ENCODE assay signal across 30 cellular contexts in genomic region chr20:47980336-47981177, GRCh38.
"Had no signal": no experiment of that assay in that cellular context is flagged by ENCODE, and none has a peak within 500 bp of the region (broad histone marks: within the 10 kb centered on the region; RNA-seq: fewer than 3 reads in every experiment).

No MANE protein-coding gene starts in this region.

- H3K9me3 ChIP-seq: breast epithelium, left lung, lower lobe of right lung, mucosa of descending colon, neutrophil, prostate gland, sigmoid colon, thyroid gland, upper lobe of left lung, vagina had no signal

- H3K36me3 ChIP-seq: breast epithelium, heart right ventricle, left lung, lower lobe of right lung, neutrophil, prostate gland, sigmoid colon, thyroid gland, upper lobe of left lung, vagina had no signal

- H3K27me3 ChIP-seq: breast epithelium, sigmoid colon, thyroid gland, upper lobe of left lung, vagina had no signal

- H3K4me3 ChIP-seq: breast epithelium, dorsolateral prefrontal cortex, heart right ventricle, left lung, lower lobe of right lung, mucosa of descending colon, prostate gland, sigmoid colon, thyroid gland, upper lobe of left lung, vagina had no signal

- ATAC-seq: activated CD8-positive, alpha-beta T cell treated with anti-CD3 and anti-CD28 coated beads for 36 hours; activated naive CD4-positive, alpha-beta T cell treated with anti-CD3 and anti-CD28 coated beads, Interleukin-2, amount 50 U/mL, for 72 hours; activated T-cell treated with anti-CD3 and anti-CD28 coated beads, Interleukin-2, amount 50 U/mL, for 4 hours; mucosa of descending colon; natural killer cell treated with Interleukin-12 subunit alpha and Interleukin-12 subunit beta and Interleukin-15 and Interleukin-18, amount 100 ng/mL, for 72 hours; stimulated activated effector memory CD8-positive, alpha-beta T cell treated with anti-CD3 and anti-CD28 coated beads, Interleukin-12 subunit alpha, Interleukin-12 subunit beta, amount 100 ng/mL, for 72 hours had no signal

- H3K4me1 Mint-ChIP-seq: central memory CD8-positive, alpha-beta T cell; stimulated activated effector memory CD8-positive, alpha-beta T cell treated with anti-CD3 and anti-CD28 coated beads, Interleukin-12 subunit alpha, Interleukin-12 subunit beta, amount 100 ng/mL, for 72 hours had no signal

- H3K36me3 Mint-ChIP-seq: activated naive CD4-positive, alpha-beta T cell treated with anti-CD3 and anti-CD28 coated beads, Interleukin-2, amount 50 U/mL, for 72 hours; natural killer cell treated with Interleukin-12 subunit alpha and Interleukin-12 subunit beta and Interleukin-15 and Interleukin-18, amount 100 ng/mL, for 72 hours had no signal

- H3K4me1 ChIP-seq: breast epithelium, left lung, prostate gland, thyroid gland had no signal

- H3K4me3 Mint-ChIP-seq: activated B cell treated with CpG ODN at 0.5 μM for 24 hours; activated CD8-positive, alpha-beta T cell treated with anti-CD3 and anti-CD28 coated beads for 36 hours; activated T-cell treated with anti-CD3 and anti-CD28 coated beads, Interleukin-2, amount 50 U/mL, for 4 hours; central memory CD8-positive, alpha-beta T cell; natural killer cell treated with Interleukin-12 subunit alpha and Interleukin-12 subunit beta and Interleukin-15 and Interleukin-18, amount 100 ng/mL, for 72 hours; stimulated activated effector memory CD8-positive, alpha-beta T cell treated with anti-CD3 and anti-CD28 coated beads, Interleukin-12 subunit alpha, Interleukin-12 subunit beta, amount 100 ng/mL, for 72 hours; stimulated activated naive CD8-positive, alpha-beta T cell treated with anti-CD3 and anti-CD28 coated beads, Interleukin-15, Interleukin-2, amounts not matched to agents 100 ng/mL and 50 ng/mL, for 24 hours; T-helper 2 cell treated with Interferon-gamma antibody and Interleukin-4, amounts not matched to agents 5 μg/mL and 100 μg/mL, for 36 hours had no signal

- H3K27ac ChIP-seq: breast epithelium, dorsolateral prefrontal cortex, heart right ventricle, left lung, lower lobe of right lung, neutrophil, prostate gland, thyroid gland, upper lobe of left lung had no signal

- H3K9me3 Mint-ChIP-seq: activated B cell treated with CpG ODN at 0.5 μM for 24 hours; activated CD8-positive, alpha-beta T cell treated with anti-CD3 and anti-CD28 coated beads for 36 hours; activated naive CD4-positive, alpha-beta T cell treated with anti-CD3 and anti-CD28 coated beads, Interleukin-2, amount 50 U/mL, for 72 hours; activated T-cell treated with anti-CD3 and anti-CD28 coated beads, Interleukin-2, amount 50 U/mL, for 4 hours; activated T-helper 2 cell treated with anti-CD3 and anti-CD28 coated beads, Interferon-gamma antibody, Interleukin-2, Interleukin-4, amounts not matched to agents 10 μg/mL and 5 μg/mL and 100 μg/mL, durations not matched to agents 14 hours and 24 hours and 36 hours; central memory CD8-positive, alpha-beta T cell; natural killer cell treated with Interleukin-12 subunit alpha and Interleukin-12 subunit beta and Interleukin-15 and Interleukin-18, amount 100 ng/mL, for 72 hours; stimulated activated effector memory CD8-positive, alpha-beta T cell treated with anti-CD3 and anti-CD28 coated beads, Interleukin-12 subunit alpha, Interleukin-12 subunit beta, amount 100 ng/mL, for 72 hours; stimulated activated naive CD8-positive, alpha-beta T cell treated with anti-CD3 and anti-CD28 coated beads, Interleukin-15, Interleukin-2, amounts not matched to agents 100 ng/mL and 50 ng/mL, for 24 hours; T-helper 2 cell treated with Interferon-gamma antibody and Interleukin-4, amounts not matched to agents 5 μg/mL and 100 μg/mL, for 36 hours had no signal

- DNase-seq: activated B cell treated with CpG ODN at 0.5 μM for 24 hours; activated CD4-positive, alpha-beta T cell treated with anti-CD3 and anti-CD28 coated beads, Interleukin-2, amount 50 U/mL, for 1 hour; activated CD8-positive, alpha-beta T cell treated with anti-CD3 and anti-CD28 coated beads for 36 hours; activated naive CD4-positive, alpha-beta T cell; activated T-cell treated with anti-CD3 and anti-CD28 coated beads, Interleukin-2, amount 50 U/mL, for 4 hours; dorsolateral prefrontal cortex; effector memory CD4-positive, alpha-beta T cell; left lung; lower lobe of right lung; mesendoderm; mucosa of descending colon; sigmoid colon; small intestine; stimulated activated CD4-positive, alpha-beta T cell treated with anti-CD3 and anti-CD28 coated beads, Interleukin-4, amount 100 ng/mL, for 24 hours; substantia nigra; T-helper 1 cell; upper lobe of left lung had no signal

- H3K27me3 Mint-ChIP-seq: activated B cell treated with CpG ODN at 0.5 μM for 24 hours had no signal

- H3K27ac Mint-ChIP-seq: activated B cell treated with CpG ODN at 0.5 μM for 24 hours; activated CD8-positive, alpha-beta T cell treated with anti-CD3 and anti-CD28 coated beads for 36 hours; activated naive CD4-positive, alpha-beta T cell treated with anti-CD3 and anti-CD28 coated beads, Interleukin-2, amount 50 U/mL, for 72 hours; activated T-helper 2 cell treated with anti-CD3 and anti-CD28 coated beads, Interferon-gamma antibody, Interleukin-2, Interleukin-4, amounts not matched to agents 10 μg/mL and 5 μg/mL and 100 μg/mL, durations not matched to agents 14 hours and 24 hours and 36 hours; natural killer cell treated with Interleukin-12 subunit alpha and Interleukin-12 subunit beta and Interleukin-15 and Interleukin-18, amount 100 ng/mL, for 72 hours; stimulated activated effector memory CD8-positive, alpha-beta T cell treated with anti-CD3 and anti-CD28 coated beads, Interleukin-12 subunit alpha, Interleukin-12 subunit beta, amount 100 ng/mL, for 72 hours; stimulated activated naive CD8-positive, alpha-beta T cell treated with anti-CD3 and anti-CD28 coated beads, Interleukin-15, Interleukin-2, amounts not matched to agents 100 ng/mL and 50 ng/mL, for 24 hours; T-helper 2 cell treated with Interferon-gamma antibody and Interleukin-4, amounts not matched to agents 5 μg/mL and 100 μg/mL, for 36 hours had no signal
